In genomic region chr18:9160014-9160413, GRCh38 we compare ENCODE assay signal across 15 cellular contexts. TPM values are rescaled to one million over a fixed set of nuclear protein-coding genes. Genes with fewer than 3 reads are reported as not detected.
DNase-seq lines count a peak whose midpoint lies in the region; ATAC-seq and TF ChIP-seq lines count a peak whose summit lies in the region.
"Had no signal": no experiment of that assay in that cellular context is flagged by ENCODE, and none has a peak within 500 bp of the region (broad histone marks: within the 10 kb centered on the region; RNA-seq: fewer than 3 reads in every experiment).

No MANE protein-coding gene starts in this region.

- peak overlapping the region; percentile 9 for H3K4me3 ChIP-seq in CD4-positive, CD25-positive, alpha-beta regulatory T cell (ENCODE audit: low read depth, low read length)
- no peak overlapping the region for H3K4me3 ChIP-seq in CD8-positive, alpha-beta T cell (ENCODE audit: low read depth, low read length)
- H3K4me3 ChIP-seq in trophoblast cell (ENCODE audit: low read depth, low read length) = no peak overlapping the region

- no peak overlapping the region for H2BK12ac ChIP-seq in trophoblast cell (ENCODE audit: low read length)

- no peak overlapping the region for H3K23ac ChIP-seq in trophoblast cell (ENCODE audit: low read length)

- CTCF ChIA-PET in CD8-positive, alpha-beta T cell (lab: Charles Lee) = interaction anchor here (0.9 to 1.6 kb wide), 6 partner anchors 10 to 357 kb away, joined by 3 to 5 read pairs (median 4); no protein-coding TSS in a partner anchor

- no peak overlapping the region for H3K9ac ChIP-seq in trophoblast cell (ENCODE audit: low read length)

- DNase-seq in CD4-positive, CD25-positive, alpha-beta regulatory T cell = no peak
- DNase-seq in CD8-positive, alpha-beta T cell = no peak
- DNase-seq in central memory CD8-positive, alpha-beta T cell (ENCODE audit: low spot score in 2 of 2) = no peak
- DNase-seq in trophoblast cell (no peak), NCI-H345 (lab: John Stamatoyannopoulos, UW) (no peak), DMS 273 treated with DMSO at 0.1 percent for 48 hours (lab: John Stamatoyannopoulos, UW) (no peak)
- DNase-seq: ACHN; BE2C; C1 segment of cervical spinal cord; CD4-positive, alpha-beta T cell; DMS79 treated with DMSO at 0.1 percent for 48 hours; GF-D8; H9 had no signal

- H3K14ac ChIP-seq in trophoblast cell (ENCODE audit: low read length) = no peak overlapping the region

- no peak overlapping the region for H4K8ac ChIP-seq in trophoblast cell (ENCODE audit: low read depth, low read length)

- TF ChIP-seq CTCF in CD8-positive, alpha-beta T cell (IDR thresholded peaks at IDR 0.05) = no peak

- H3K4me1 Mint-ChIP-seq in CD4-positive, CD25-positive, alpha-beta regulatory T cell = peaks cover 33 to 80% (median 68%) of the 10 kb centered on the region in 4 donors
- H3K4me1 Mint-ChIP-seq in CD8-positive, alpha-beta T cell (ENCODE audit: low read depth) = peaks cover 69% of the 10 kb centered on the region
- peaks cover 75% of the 10 kb centered on the region for H3K4me1 Mint-ChIP-seq in central memory CD8-positive, alpha-beta T cell
- H3K4me1 Mint-ChIP-seq: H9 had no signal

- peaks cover 36% of the 10 kb centered on the region for H3K36me3 Mint-ChIP-seq in CD4-positive, CD25-positive, alpha-beta regulatory T cell
- peaks cover 47% of the 10 kb centered on the region for H3K36me3 Mint-ChIP-seq in CD8-positive, alpha-beta T cell
- peaks cover 12% of the 10 kb centered on the region for H3K36me3 Mint-ChIP-seq in central memory CD8-positive, alpha-beta T cell (ENCODE audit: insufficient read depth)

- no peak overlapping the region for H3K4me2 ChIP-seq in trophoblast cell (ENCODE audit: low read length)

- POLR2A ChIA-PET in CD8-positive, alpha-beta T cell (lab: Charles Lee) = no interaction called here

- no peak overlapping the region for H3K27ac Mint-ChIP-seq in CD4-positive, CD25-positive, alpha-beta regulatory T cell
- no peak overlapping the region for H3K27ac Mint-ChIP-seq in CD8-positive, alpha-beta T cell
- no peak overlapping the region for H3K27ac Mint-ChIP-seq in central memory CD8-positive, alpha-beta T cell (ENCODE audit: low read depth)
- H3K27ac Mint-ChIP-seq: CD4-positive, alpha-beta T cell had no signal

- no peak overlapping the region for H3K4ac ChIP-seq in trophoblast cell (ENCODE audit: low read depth, low read length)

- no peak for ATAC-seq in CD4-positive, CD25-positive, alpha-beta regulatory T cell (ENCODE audit: low read depth in 2 of 2)
- peak; percentile 50 for ATAC-seq in CD8-positive, alpha-beta T cell
- peak; percentile 61 for ATAC-seq in central memory CD8-positive, alpha-beta T cell (replicated peaks; ENCODE audit: extremely low read depth, poor library complexity, severe bottlenecking)
- ATAC-seq: HepG2 had no signal

- intact Hi-C loops in CD8-positive, alpha-beta T cell (cut with DNase I, micrococcal nuclease) = no loop called here

- no peaks in the 10 kb centered on the region for H3K79me1 ChIP-seq in trophoblast cell (ENCODE audit: low read length)

- peaks cover 2 to 24% (median 11%) of the 10 kb centered on the region in 7 donors for H3K9me3 Mint-ChIP-seq in CD4-positive, CD25-positive, alpha-beta regulatory T cell
- peaks cover 18% of the 10 kb centered on the region for H3K9me3 Mint-ChIP-seq in CD8-positive, alpha-beta T cell
- H3K9me3 Mint-ChIP-seq in central memory CD8-positive, alpha-beta T cell = peaks cover 12% of the 10 kb centered on the region

- peaks cover 13% of the 10 kb centered on the region in 2 experiments for H3K9me3 ChIP-seq in CD4-positive, CD25-positive, alpha-beta regulatory T cell (ENCODE audit: control insufficient read depth in 2 of 2, low read length in 2 of 2)
- H3K9me3 ChIP-seq in CD8-positive, alpha-beta T cell (ENCODE audit: low read length) = no peaks in the 10 kb centered on the region
- H3K9me3 ChIP-seq in trophoblast cell (ENCODE audit: insufficient read depth, low read depth, low read length) = no peaks in the 10 kb centered on the region
- H3K9me3 ChIP-seq: BE2C had no signal

- H3K36me3 ChIP-seq in CD4-positive, CD25-positive, alpha-beta regulatory T cell (ENCODE audit: control insufficient read depth, insufficient read depth, low read length) = peaks cover 6% of the 10 kb centered on the region
- no peaks in the 10 kb centered on the region for H3K36me3 ChIP-seq in CD8-positive, alpha-beta T cell (ENCODE audit: insufficient read depth, low read length)
- H3K36me3 ChIP-seq in trophoblast cell (ENCODE audit: control insufficient read depth in 1 of 2, insufficient read depth in 2 of 2, low read length in 2 of 2) = no peaks in the 10 kb centered on the region
- H3K36me3 ChIP-seq: BE2C had no signal

- no peak overlapping the region for H4K12ac ChIP-seq in trophoblast cell (ENCODE audit: low read depth, low read length)

- H2BK120ac ChIP-seq in trophoblast cell (ENCODE audit: insufficient read depth, low read length, poor library complexity) = no peak overlapping the region

- H2AK5ac ChIP-seq in trophoblast cell (ENCODE audit: low read length) = no peak overlapping the region

- WGBS in trophoblast cell (ENCODE audit: extremely low coverage, insufficient coverage, insufficient read length) = no CpG with 5 or more reads among the region's 4 CpGs

- no peak overlapping the region for H3K4me3 Mint-ChIP-seq in CD4-positive, CD25-positive, alpha-beta regulatory T cell
- H3K4me3 Mint-ChIP-seq in CD8-positive, alpha-beta T cell = no peak overlapping the region
- H3K4me3 Mint-ChIP-seq in central memory CD8-positive, alpha-beta T cell = no peak overlapping the region
- H3K4me3 Mint-ChIP-seq: H9 had no signal

- H2AFZ ChIP-seq in trophoblast cell (ENCODE audit: insufficient read depth, low read length, poor library complexity) = no peak overlapping the region

- no peak overlapping the region for H4K91ac ChIP-seq in trophoblast cell (ENCODE audit: low read depth, low read length)

- no peaks in the 10 kb centered on the region for H3K27me3 ChIP-seq in CD4-positive, CD25-positive, alpha-beta regulatory T cell (ENCODE audit: control insufficient read depth, insufficient read depth, low read length)
- H3K27me3 ChIP-seq in CD8-positive, alpha-beta T cell (ENCODE audit: insufficient read depth, low read length) = no peaks in the 10 kb centered on the region
- no peaks in the 10 kb centered on the region for H3K27me3 ChIP-seq in trophoblast cell (ENCODE audit: insufficient read depth, low read length)
- H3K27me3 ChIP-seq: BE2C had no signal

- H2BK5ac ChIP-seq in trophoblast cell (ENCODE audit: low read depth, low read length, poor library complexity) = no peak overlapping the region

- peak overlapping the region; percentile 40 for H3K18ac ChIP-seq in trophoblast cell (ENCODE audit: low read length)

- H3K27me3 Mint-ChIP-seq in CD4-positive, CD25-positive, alpha-beta regulatory T cell = no peaks in the 10 kb centered on the region
- no peaks in the 10 kb centered on the region for H3K27me3 Mint-ChIP-seq in CD8-positive, alpha-beta T cell (ENCODE audit: low read depth)
- H3K27me3 Mint-ChIP-seq in central memory CD8-positive, alpha-beta T cell = no peaks in the 10 kb centered on the region
- H3K27me3 Mint-ChIP-seq: CD4-positive, alpha-beta T cell; IgD-negative memory B cell had no signal

- peaks cover 29% of the 10 kb centered on the region for H3K4me1 ChIP-seq in CD4-positive, CD25-positive, alpha-beta regulatory T cell (ENCODE audit: control insufficient read depth, insufficient read depth, low read length, poor library complexity, severe bottlenecking)
- peaks cover 28% of the 10 kb centered on the region for H3K4me1 ChIP-seq in CD8-positive, alpha-beta T cell (ENCODE audit: insufficient read depth, low read length)
- no peaks in the 10 kb centered on the region for H3K4me1 ChIP-seq in trophoblast cell (ENCODE audit: control insufficient read depth in 1 of 2, insufficient read depth in 2 of 2, low read length in 2 of 2)
- H3K4me1 ChIP-seq: BE2C had no signal

- no peak overlapping the region for H3K27ac ChIP-seq in CD4-positive, CD25-positive, alpha-beta regulatory T cell (ENCODE audit: insufficient read depth, low read length, poor library complexity, severe bottlenecking)
- no peak overlapping the region for H3K27ac ChIP-seq in CD8-positive, alpha-beta T cell (ENCODE audit: low read depth, low read length)
- H3K27ac ChIP-seq in trophoblast cell (ENCODE audit: low read depth, low read length) = no peak overlapping the region

- H3K79me2 ChIP-seq in trophoblast cell (ENCODE audit: control insufficient read depth, insufficient read depth, low read length, poor library complexity) = no peaks in the 10 kb centered on the region

RNA-seq across cellular contexts. Expression of gene ANKRD12, which starts 23.4 kb away (rescaled TPM):
- total RNA-seq in CD4-positive, CD25-positive, alpha-beta regulatory T cell = 200 TPM
- 10 to 100 TPM; 28.2 to 41.9 (median 37.0) TPM for polyA plus RNA-seq in CD4-positive, CD25-positive, alpha-beta regulatory T cell
- total RNA-seq in CD8-positive, alpha-beta T cell = 100 to 1,000 TPM; 167 to 177 TPM
- polyA plus RNA-seq in trophoblast cell (2013) = 27.7 and 28.0 TPM in 2 replicates

RNA-seq across cellular contexts. Expression of gene NDUFV2, which starts 57.5 kb away (rescaled TPM):
- 207 TPM for total RNA-seq in CD4-positive, CD25-positive, alpha-beta regulatory T cell
- polyA plus RNA-seq in CD4-positive, CD25-positive, alpha-beta regulatory T cell = 100 to 1,000 TPM; 221 to 282 (median 255) TPM
- 100 to 1,000 TPM; 229 to 249 TPM for total RNA-seq in CD8-positive, alpha-beta T cell
- polyA plus RNA-seq in trophoblast cell (2013) = 152 and 159 TPM in 2 replicates

Comparison
In these comparisons a context has a peak if more than half of its experiments do, and no peak if none do; other contexts are left out.
1. ATAC-seq: peak in CD8-positive, alpha-beta T cell (single experiment) and central memory CD8-positive, alpha-beta T cell (single experiment); none in CD4-positive, CD25-positive, alpha-beta regulatory T cell (0 of 2).